Comparison of ENCODE assay signal across 1 cellular context in the genomic region with DNA sequence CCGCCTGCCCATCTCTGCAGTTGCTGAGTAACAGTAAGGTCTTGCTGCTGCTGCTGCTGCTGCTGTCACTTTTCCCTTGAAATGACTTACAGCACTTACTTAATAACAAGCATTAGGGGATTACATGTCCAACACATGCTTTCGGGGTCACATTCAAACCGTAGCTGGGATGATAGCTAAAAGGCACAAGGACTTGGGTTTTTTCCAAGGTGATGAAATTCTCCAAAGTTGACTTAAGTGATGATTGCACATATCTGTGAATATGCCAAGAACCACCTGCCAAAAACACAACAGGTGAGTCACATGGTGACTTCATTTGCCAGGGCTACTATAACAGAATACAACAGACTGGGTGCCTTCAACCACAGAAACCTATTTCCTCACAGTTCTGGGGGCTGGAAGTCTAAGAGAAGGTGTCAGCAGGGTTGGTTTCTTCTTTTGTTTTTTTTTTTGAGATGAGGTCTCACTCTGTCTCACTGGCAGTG.
TF ChIP-seq lines count a peak whose summit lies in the region.

No MANE protein-coding gene starts in this region.

TF ChIP-seq in A549, 52 proteins besides CTCF, POLR2A, EP300 and RAD21 (continued from another document):
- TF ChIP-seq, protein P1, sequence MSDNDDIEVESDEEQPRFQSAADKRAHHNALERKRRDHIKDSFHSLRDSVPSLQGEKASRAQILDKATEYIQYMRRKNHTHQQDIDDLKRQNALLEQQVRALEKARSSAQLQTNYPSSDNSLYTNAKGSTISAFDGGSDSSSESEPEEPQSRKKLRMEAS (IDR thresholded peaks at IDR 0.05) = peak; percentile 36; the same call in 1 of the 2 replicates
- TF ChIP-seq SREBF2 (IDR thresholded peaks at IDR 0.05) = no peak
- no peak for TF ChIP-seq KDM5A (IDR thresholded peaks at IDR 0.05)
- no peak for TF ChIP-seq HDAC2 (IDR thresholded peaks at IDR 0.05)
- no peak for TF ChIP-seq CHD2 (IDR thresholded peaks at IDR 0.05; ENCODE audit: low read length, partially characterized antibody)
- TF ChIP-seq, protein P2, sequence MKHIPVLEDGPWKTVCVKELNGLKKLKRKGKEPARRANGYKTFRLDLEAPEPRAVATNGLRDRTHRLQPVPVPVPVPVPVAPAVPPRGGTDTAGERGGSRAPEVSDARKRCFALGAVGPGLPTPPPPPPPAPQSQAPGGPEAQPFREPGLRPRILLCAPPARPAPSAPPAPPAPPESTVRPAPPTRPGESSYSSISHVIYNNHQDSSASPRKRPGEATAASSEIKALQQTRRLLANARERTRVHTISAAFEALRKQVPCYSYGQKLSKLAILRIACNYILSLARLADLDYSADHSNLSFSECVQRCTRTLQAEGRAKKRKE (CRISPR knock-in tag; IDR thresholded peaks at IDR 0.05; ENCODE audit: low read depth) = no peak
- TF ChIP-seq ZC3H11A (IDR thresholded peaks at IDR 0.05) = no peak
- TF ChIP-seq HOXB5 (CRISPR knock-in tag; IDR thresholded peaks at IDR 0.05) = no peak
- TF ChIP-seq FOXS1 (CRISPR knock-in tag; IDR thresholded peaks at IDR 0.05) = no peak
- no peak for TF ChIP-seq KDM1A (IDR thresholded peaks at IDR 0.05; ENCODE audit: low read depth)
- TF ChIP-seq, protein P3, sequence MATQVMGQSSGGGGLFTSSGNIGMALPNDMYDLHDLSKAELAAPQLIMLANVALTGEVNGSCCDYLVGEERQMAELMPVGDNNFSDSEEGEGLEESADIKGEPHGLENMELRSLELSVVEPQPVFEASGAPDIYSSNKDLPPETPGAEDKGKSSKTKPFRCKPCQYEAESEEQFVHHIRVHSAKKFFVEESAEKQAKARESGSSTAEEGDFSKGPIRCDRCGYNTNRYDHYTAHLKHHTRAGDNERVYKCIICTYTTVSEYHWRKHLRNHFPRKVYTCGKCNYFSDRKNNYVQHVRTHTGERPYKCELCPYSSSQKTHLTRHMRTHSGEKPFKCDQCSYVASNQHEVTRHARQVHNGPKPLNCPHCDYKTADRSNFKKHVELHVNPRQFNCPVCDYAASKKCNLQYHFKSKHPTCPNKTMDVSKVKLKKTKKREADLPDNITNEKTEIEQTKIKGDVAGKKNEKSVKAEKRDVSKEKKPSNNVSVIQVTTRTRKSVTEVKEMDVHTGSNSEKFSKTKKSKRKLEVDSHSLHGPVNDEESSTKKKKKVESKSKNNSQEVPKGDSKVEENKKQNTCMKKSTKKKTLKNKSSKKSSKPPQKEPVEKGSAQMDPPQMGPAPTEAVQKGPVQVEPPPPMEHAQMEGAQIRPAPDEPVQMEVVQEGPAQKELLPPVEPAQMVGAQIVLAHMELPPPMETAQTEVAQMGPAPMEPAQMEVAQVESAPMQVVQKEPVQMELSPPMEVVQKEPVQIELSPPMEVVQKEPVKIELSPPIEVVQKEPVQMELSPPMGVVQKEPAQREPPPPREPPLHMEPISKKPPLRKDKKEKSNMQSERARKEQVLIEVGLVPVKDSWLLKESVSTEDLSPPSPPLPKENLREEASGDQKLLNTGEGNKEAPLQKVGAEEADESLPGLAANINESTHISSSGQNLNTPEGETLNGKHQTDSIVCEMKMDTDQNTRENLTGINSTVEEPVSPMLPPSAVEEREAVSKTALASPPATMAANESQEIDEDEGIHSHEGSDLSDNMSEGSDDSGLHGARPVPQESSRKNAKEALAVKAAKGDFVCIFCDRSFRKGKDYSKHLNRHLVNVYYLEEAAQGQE (IDR thresholded peaks at IDR 0.05) = no peak
- peak; percentile 68; the same call in 1 of the 2 replicates for TF ChIP-seq JUNB (IDR thresholded peaks at IDR 0.05)
- TF ChIP-seq BHLHE40 (IDR thresholded peaks at IDR 0.05; ENCODE audit: low read depth, low read length) = no peak
- no peak for TF ChIP-seq SMC3 (IDR thresholded peaks at IDR 0.05)
TF ChIP-seq in A549: peak in this region for 7.
